Comparison of ENCODE assay signal across 23 cellular contexts in genomic region chr20:48371211-48371610, GRCh38.
DNase-seq lines count a peak whose midpoint lies in the region; ATAC-seq, FAIRE-seq and TF ChIP-seq lines count a peak whose summit lies in the region.
"Had no signal": no experiment of that assay in that cellular context is flagged by ENCODE, and none has a peak within 500 bp of the region (broad histone marks: within the 10 kb centered on the region; RNA-seq: fewer than 3 reads in every experiment).

No MANE protein-coding gene starts in this region.

- no peaks in the 10 kb centered on the region for H3K36me3 ChIP-seq in DND-41 (ENCODE audit: insufficient read depth, low read length)
- H3K36me3 ChIP-seq in GM12878 (ENCODE audit: control insufficient read depth in 2 of 2, insufficient read depth in 2 of 2, low read length in 1 of 2) = no peaks in the 10 kb centered on the region
- H3K36me3 ChIP-seq: BE2C had no signal

- 0 out of 2 replicates have a peak overlapping the region, but pooled peaks have one; percentile 13 for H3K27ac ChIP-seq in DND-41 (ENCODE audit: low read length)
- no peak overlapping the region for H3K27ac ChIP-seq in GM12878 (ENCODE audit: control insufficient read depth, insufficient read depth)

- H3K4me2 ChIP-seq in DND-41 (ENCODE audit: insufficient read depth, low read length) (no peak overlapping the region), GM12878 (ENCODE audit: control insufficient read depth, insufficient read depth) (no peak overlapping the region)
- H3K4me2 ChIP-seq: GM23338 had no signal

- H3K9me3 Mint-ChIP-seq in progenitor cell of endocrine pancreas (ENCODE audit: low read depth) = peaks cover 3% of the 10 kb centered on the region
- H3K9me3 Mint-ChIP-seq in natural killer cell = no peaks in the 10 kb centered on the region
- H3K9me3 Mint-ChIP-seq: CD4-positive, CD25-positive, alpha-beta regulatory T cell; CD8-positive, alpha-beta memory T cell had no signal

- H3K9ac ChIP-seq in DND-41 (ENCODE audit: low read depth, low read length) (no peak overlapping the region), GM12878 (ENCODE audit: control insufficient read depth, insufficient read depth, low read length) (no peak overlapping the region)

- H3K4me1 Mint-ChIP-seq in progenitor cell of endocrine pancreas (ENCODE audit: low read depth) (peaks cover 52% of the 10 kb centered on the region), natural killer cell (no peaks in the 10 kb centered on the region)

- H3K27ac Mint-ChIP-seq in progenitor cell of endocrine pancreas (peak overlapping the region; percentile 42), natural killer cell (no peak overlapping the region)
- H3K27ac Mint-ChIP-seq: CD4-positive, CD25-positive, alpha-beta regulatory T cell; GM23338; HFFc6 had no signal

- RAD21 ChIA-PET in GM12878 (lab: Charles Lee; ENCODE audit: unreplicated experiment) = interaction anchor here (1.2 kb wide), 1 partner anchor 249 kb away, joined by 3 read pairs; no protein-coding TSS in a partner anchor

- SMC1A ChIA-PET in GM12878 (lab: Charles Lee; ENCODE audit: uncharacterized antibody, unreplicated experiment) = no interaction called here

- H3K27me3 ChIP-seq in DND-41 (ENCODE audit: insufficient read depth, low read length, poor library complexity) (no peaks in the 10 kb centered on the region), GM12878 (replicated peaks in 1 of 2; ENCODE audit: control insufficient read depth in 2 of 2, insufficient read depth in 2 of 2, low read length in 1 of 2) (no peaks in the 10 kb centered on the region)
- H3K27me3 ChIP-seq: BE2C had no signal

- WGBS in GM12878 (ENCODE audit: insufficient coverage, insufficient replicate concordance, low lambda C conversion rate, missing lambda C conversion rate) = 71% methylated on average over 4 of the region's 4 CpGs

- H3K79me2 ChIP-seq in DND-41 (ENCODE audit: insufficient read depth, low read length) = no peaks in the 10 kb centered on the region
- no peaks in the 10 kb centered on the region for H3K79me2 ChIP-seq in GM12878 (ENCODE audit: control insufficient read depth, insufficient read depth, low read length)

- intact Hi-C loops in GM12878 (cut with micrococcal nuclease; ENCODE audit: unreplicated experiment) (no loop called here), natural killer cell (cut with micrococcal nuclease) (loop anchor here (10.0 kb wide), 1 partner anchor 1266 kb away; no protein-coding TSS in a partner anchor)

- DNase-seq in NCI-H82 (lab: John Stamatoyannopoulos, UW) (peak; percentile 23), NCI-H82 treated with DMSO at 0.1 percent for 48 hours (lab: John Stamatoyannopoulos, UW; ENCODE audit: unreplicated experiment) (no peak), DND-41 (no peak), GM12878 (ENCODE audit: low read depth, low spot score) (no peak), progenitor cell of endocrine pancreas (ENCODE audit: low spot score, unreplicated experiment) (no peak), natural killer cell (no peak)
- DNase-seq: 8988T; BE2C; C1 segment of cervical spinal cord; CD4-positive, CD25-positive, alpha-beta regulatory T cell; CD8-positive, alpha-beta memory T cell; COR-L47; DMS153; DMS79 treated with DMSO at 0.1 percent for 48 hours; EL; HCEC 1CT; HFFc6; KG1 had no signal

- H3K4me3 ChIP-seq in DND-41 (ENCODE audit: low read depth in 1 of 2, low read length in 2 of 2) (no peak overlapping the region), GM12878 (no peak overlapping the region)
- H3K4me3 ChIP-seq: GM23338 had no signal

- H3K36me3 Mint-ChIP-seq in progenitor cell of endocrine pancreas (ENCODE audit: insufficient read depth) (no peaks in the 10 kb centered on the region), natural killer cell (no peaks in the 10 kb centered on the region)
- H3K36me3 Mint-ChIP-seq: CD4-positive, CD25-positive, alpha-beta regulatory T cell; CD8-positive, alpha-beta memory T cell had no signal

- BruUV-seq in GM12878 (replicated peaks; lab: Mats Ljungman, UMichigan) = no TSS peak

- TF ChIP-seq RAD21 in GM12878 (IDR thresholded peaks at IDR 0.05; ENCODE audit: insufficient read depth, low read depth, low read length) = no peak

- H3K9me3 ChIP-seq in DND-41 (ENCODE audit: insufficient read depth, low read length, severe bottlenecking) = no peaks in the 10 kb centered on the region
- H3K9me3 ChIP-seq in GM12878 (replicated peaks; ENCODE audit: control insufficient read depth, insufficient read depth, low read length) = peaks cover 2% of the 10 kb centered on the region; the same call in 1 of the 3 replicates
- H3K9me3 ChIP-seq: BE2C had no signal

- FAIRE-seq in GM12878 (lab: Jason Lieb, UNC) = no peak
- FAIRE-seq: GM12891, H54 had no signal

- H3K27me3 Mint-ChIP-seq in progenitor cell of endocrine pancreas (no peaks in the 10 kb centered on the region), natural killer cell (ENCODE audit: low read depth in 2 of 2) (peaks cover 10 to 30% of the 10 kb centered on the region in 2 donors)

- H3K4me1 ChIP-seq in DND-41 (ENCODE audit: insufficient read depth, low read length) (peaks cover 46% of the 10 kb centered on the region), GM12878 (ENCODE audit: control insufficient read depth, insufficient read depth, low read length) (peaks cover 5% of the 10 kb centered on the region)

- TF ChIP-seq POLR2A in GM12878 (IDR thresholded peaks at IDR 0.05; ENCODE audit: low read depth, low read length) = no peak

- in situ Hi-C loops in GM12878 (cut with MboI) = no loop called here

- TF ChIP-seq CTCF in DND-41 (IDR thresholded peaks at IDR 0.05; ENCODE audit: borderline replicate concordance, extremely low read depth, low read length, poor library complexity, severe bottlenecking) (no peak), GM12878 (IDR thresholded peaks at IDR 0.05 in 2 of 3, conservative IDR thresholded peaks at IDR 0.05 in 1 of 3; ENCODE audit: control insufficient read depth in 2 of 3, extremely low read depth in 1 of 3, insufficient read depth in 1 of 3, low read depth in 3 of 3, low read length in 3 of 3) (no peak), progenitor cell of endocrine pancreas (IDR thresholded peaks at IDR 0.05; ENCODE audit: unreplicated experiment) (no peak), natural killer cell (IDR thresholded peaks at IDR 0.05) (no peak)

- no peak overlapping the region for H3K4me3 Mint-ChIP-seq in progenitor cell of endocrine pancreas (ENCODE audit: low read depth)
- no peak overlapping the region for H3K4me3 Mint-ChIP-seq in natural killer cell
- H3K4me3 Mint-ChIP-seq: CD4-positive, CD25-positive, alpha-beta regulatory T cell; CD8-positive, alpha-beta memory T cell; GM23338; HFFc6; IgD-negative memory B cell had no signal

- H4K20me1 ChIP-seq in DND-41 (ENCODE audit: insufficient read depth, low read length) (no peaks in the 10 kb centered on the region), GM12878 (ENCODE audit: control insufficient read depth, insufficient read depth) (no peaks in the 10 kb centered on the region)

- no peak for TF ChIP-seq EP300 in GM12878 (IDR thresholded peaks at IDR 0.05; ENCODE audit: borderline replicate concordance in 1 of 2, control insufficient read depth in 1 of 2, low read depth in 2 of 2, low read length in 2 of 2)

- H2AFZ ChIP-seq in DND-41 (ENCODE audit: low read depth, low read length) (no peak overlapping the region), GM12878 (ENCODE audit: control insufficient read depth, low read depth, low read length) (no peak overlapping the region)
- H2AFZ ChIP-seq: GM23338 had no signal

- CTCF ChIA-PET in GM12878 (lab: Yijun Ruan, JAX) = interaction anchor here (0.6 kb wide), 1 partner anchor 475 kb away, joined by 3 read pairs; no protein-coding TSS in a partner anchor

- POLR2A ChIA-PET in GM12878 (lab: Charles Lee) = no interaction called here

- ATAC-seq in DND-41 (ENCODE audit: insufficient read depth, low read depth) = no peak
- ATAC-seq in GM12878 = no peak
- no peak for ATAC-seq in HG03025 (IDR thresholded peaks at IDR 0.05; ENCODE audit: low FRiP score, unreplicated experiment)
- ATAC-seq in natural killer cell = no peak
- ATAC-seq: GM23338 had no signal

TF ChIP-seq in GM12878, 131 proteins besides CTCF, POLR2A, EP300 and RAD21:
- TF ChIP-seq ATF7 (IDR thresholded peaks at IDR 0.05; ENCODE audit: low read depth) = peak; percentile 70
- TF ChIP-seq ZZZ3 (IDR thresholded peaks at IDR 0.05; ENCODE audit: control insufficient read depth, insufficient read length, low read depth) = no peak
